In the genomic region with DNA sequence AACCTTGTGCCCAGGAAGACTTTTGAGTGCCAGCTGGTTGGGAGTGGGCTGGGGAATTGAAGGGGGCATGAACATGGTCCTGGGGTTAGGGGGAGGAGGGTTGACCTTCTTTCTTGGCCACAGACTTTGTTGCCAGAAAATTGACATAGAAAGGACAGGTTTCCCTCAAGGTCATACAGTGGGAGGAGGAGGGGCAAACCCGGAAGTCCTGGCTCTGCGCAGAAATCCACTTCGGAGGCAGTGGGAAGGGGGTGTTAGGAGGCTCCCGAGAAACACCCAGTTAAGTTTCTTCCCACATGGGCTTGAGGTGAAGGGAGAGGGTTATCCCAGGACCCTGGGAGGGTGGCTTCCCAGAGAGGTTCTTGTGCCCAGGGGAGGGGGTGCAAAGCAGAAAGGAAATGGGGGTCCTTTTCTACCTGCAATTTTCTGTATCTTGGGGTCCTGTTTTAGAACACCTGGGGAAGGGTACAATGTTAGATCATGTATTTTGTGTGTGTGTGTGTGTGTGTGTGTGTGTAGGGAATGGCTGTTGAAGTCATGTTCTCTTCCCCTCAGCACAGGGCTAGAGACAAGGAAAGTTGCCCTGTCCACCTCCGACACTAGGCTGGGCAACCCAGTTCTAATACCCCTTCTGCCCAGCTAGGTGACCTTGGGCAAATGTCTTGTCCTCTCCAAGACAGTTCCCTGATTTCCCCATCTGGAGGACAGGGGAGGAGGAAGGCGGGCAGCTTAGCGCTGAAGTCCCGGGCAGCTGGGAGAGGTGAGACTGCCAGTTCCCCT, we compare ENCODE assay signal across 1 cellular context.
TF ChIP-seq lines count a peak whose summit lies in the region.

No MANE protein-coding gene starts in this region.

TF ChIP-seq in H1, 55 proteins besides CTCF, POLR2A, EP300 and RAD21:
- TF ChIP-seq NRF1 (IDR thresholded peaks at IDR 0.05; ENCODE audit: low read depth, low read length): no peak
